ENCODE assay signal across 12 cellular contexts in genomic region chr6:109465772-109466171, GRCh38. TPM values are rescaled to one million over a fixed set of nuclear protein-coding genes. Genes with fewer than 3 reads are reported as not detected.
DNase-seq lines count a peak whose midpoint lies in the region; ATAC-seq and TF ChIP-seq lines count a peak whose summit lies in the region.
"Had no signal": no experiment of that assay in that cellular context is flagged by ENCODE, and none has a peak within 500 bp of the region (broad histone marks: within the 10 kb centered on the region; RNA-seq: fewer than 3 reads in every experiment).

No MANE protein-coding gene starts in this region.

- no peak overlapping the region for H3K4me3 ChIP-seq in CD8-positive, alpha-beta T cell (ENCODE audit: low read depth, low read length)
- H3K4me3 ChIP-seq in testis = no peak overlapping the region

- peaks cover 87% of the 10 kb centered on the region for H3K36me3 Mint-ChIP-seq in CD8-positive, alpha-beta T cell
- H3K36me3 Mint-ChIP-seq in central memory CD8-positive, alpha-beta T cell (ENCODE audit: insufficient read depth) = peaks cover 58% of the 10 kb centered on the region

- DNase-seq in CD8-positive, alpha-beta T cell = no peak
- peak; percentile 87 to 91 for DNase-seq in NCI-H187 (lab: John Stamatoyannopoulos, UW)
- DNase-seq in central memory CD8-positive, alpha-beta T cell (ENCODE audit: low spot score in 2 of 2) = no peak
- peak; percentile 42 for DNase-seq in middle frontal gyrus (ENCODE audit: extremely low spot score, low spot score)
- DNase-seq in testis = no peak
- no peak for DNase-seq in NCI-H2081 treated with DMSO at 0.1 percent for 48 hours (lab: John Stamatoyannopoulos, UW)
- DNase-seq in DMS 273 treated with DMSO at 0.1 percent for 48 hours (lab: John Stamatoyannopoulos, UW) = no peak
- DNase-seq in omental fat pad (ENCODE audit: low spot score) = no peak
- DNase-seq: activated B cell treated with CpG ODN at 0.5 μM for 24 hours, Caco-2, Karpas-422 had no signal

- peaks cover 53% of the 10 kb centered on the region for H3K4me1 Mint-ChIP-seq in CD8-positive, alpha-beta T cell (ENCODE audit: low read depth)
- H3K4me1 Mint-ChIP-seq in central memory CD8-positive, alpha-beta T cell = peaks cover 44% of the 10 kb centered on the region

- H3K4me1 ChIP-seq in CD8-positive, alpha-beta T cell (ENCODE audit: insufficient read depth, low read length) = peaks cover 8% of the 10 kb centered on the region
- H3K4me1 ChIP-seq in testis = no peaks in the 10 kb centered on the region
- H3K4me1 ChIP-seq: Caco-2 had no signal

- peak overlapping the region; percentile 61 for H3K27ac Mint-ChIP-seq in CD8-positive, alpha-beta T cell
- H3K27ac Mint-ChIP-seq in central memory CD8-positive, alpha-beta T cell (ENCODE audit: low read depth) = peak overlapping the region; percentile 7

- H3K27ac ChIP-seq in CD8-positive, alpha-beta T cell (ENCODE audit: low read depth, low read length) = no peak overlapping the region
- H3K27ac ChIP-seq in testis = no peak overlapping the region
- H3K27ac ChIP-seq: epithelial cell of prostate had no signal

- POLR2A ChIA-PET in CD8-positive, alpha-beta T cell (lab: Charles Lee) = interaction anchor here (1.2 to 3.8 kb wide), 2 partner anchors 10 to 15 kb away, joined by 3 to 20 read pairs; partner anchors contain the start of genes MICAL1 and ZBTB24

- no peaks in the 10 kb centered on the region for H3K27me3 ChIP-seq in CD8-positive, alpha-beta T cell (ENCODE audit: insufficient read depth, low read length)
- no peaks in the 10 kb centered on the region for H3K27me3 ChIP-seq in testis

- no peak overlapping the region for H3K4me3 Mint-ChIP-seq in CD8-positive, alpha-beta T cell
- H3K4me3 Mint-ChIP-seq in central memory CD8-positive, alpha-beta T cell = no peak overlapping the region
- H3K4me3 Mint-ChIP-seq: activated B cell treated with CpG ODN at 0.5 μM for 24 hours had no signal

- WGBS in testis, 2 donors = 81 to 92% methylated on average over 4 to 7 of the region's 7 CpGs

- peaks cover 41% of the 10 kb centered on the region for H3K36me3 ChIP-seq in CD8-positive, alpha-beta T cell (ENCODE audit: insufficient read depth, low read length)
- no peaks in the 10 kb centered on the region for H3K36me3 ChIP-seq in testis (ENCODE audit: low read depth, missing control alignments)

- no peaks in the 10 kb centered on the region for H3K27me3 Mint-ChIP-seq in CD8-positive, alpha-beta T cell (ENCODE audit: low read depth)
- H3K27me3 Mint-ChIP-seq in central memory CD8-positive, alpha-beta T cell = no peaks in the 10 kb centered on the region
- H3K27me3 Mint-ChIP-seq: activated B cell treated with CpG ODN at 0.5 μM for 24 hours had no signal

- intact Hi-C loops in CD8-positive, alpha-beta T cell (cut with DNase I, micrococcal nuclease) = no loop called here
- intact Hi-C loops in testis (cut with DNase I; ENCODE audit: low total_unique reads) = no loop called here

- no peak for ATAC-seq in CD8-positive, alpha-beta T cell
- no peak for ATAC-seq in central memory CD8-positive, alpha-beta T cell (replicated peaks; ENCODE audit: extremely low read depth, poor library complexity, severe bottlenecking)
- no peak for ATAC-seq in omental fat pad (ENCODE audit: low FRiP score)

- TF ChIP-seq POLR2A in testis (IDR thresholded peaks at IDR 0.05) = no peak

- no peak for TF ChIP-seq CTCF in CD8-positive, alpha-beta T cell (IDR thresholded peaks at IDR 0.05)
- TF ChIP-seq CTCF in testis (IDR thresholded peaks at IDR 0.05) (no peak), omental fat pad (IDR thresholded peaks at IDR 0.05) (no peak)

- no peaks in the 10 kb centered on the region for H3K9me3 ChIP-seq in CD8-positive, alpha-beta T cell (ENCODE audit: low read length)
- H3K9me3 ChIP-seq in testis = no peaks in the 10 kb centered on the region
- H3K9me3 ChIP-seq: Caco-2 had no signal

- no peaks in the 10 kb centered on the region for H3K9me3 Mint-ChIP-seq in CD8-positive, alpha-beta T cell
- no peaks in the 10 kb centered on the region for H3K9me3 Mint-ChIP-seq in central memory CD8-positive, alpha-beta T cell
- H3K9me3 Mint-ChIP-seq: activated B cell treated with CpG ODN at 0.5 μM for 24 hours had no signal

- CTCF ChIA-PET in CD8-positive, alpha-beta T cell (lab: Charles Lee) = interaction anchor here (1.1 to 1.4 kb wide), 3 partner anchors 15 to 83 kb away, joined by 3 to 5 read pairs (median 5); partner anchors contain the start of genes PPIL6 and SMPD2

RNA-seq across cellular contexts. Expression of gene MICAL1, which starts 10.2 kb away (rescaled TPM):
- 10 to 100 TPM; 68.0 to 76.4 TPM for total RNA-seq in CD8-positive, alpha-beta T cell
- total RNA-seq in testis (10 to 100 TPM; 50.3 to 61.9 TPM), omental fat pad (10 to 100 TPM; 14.0 to 48.7 (median 30.2) TPM)
- 34.6 TPM for polyA plus RNA-seq in testis (ENCODE audit: insufficient read depth, low read depth, low replicate concordance)

RNA-seq across cellular contexts. Expression of gene ZBTB24, which starts 17.2 kb away (rescaled TPM):
- total RNA-seq in CD8-positive, alpha-beta T cell = 10 to 100 TPM; 10.9 to 11.2 TPM
- total RNA-seq in testis = 10 to 100 TPM; 12.4 to 13.3 TPM
- polyA plus RNA-seq in testis (ENCODE audit: insufficient read depth, low read depth, low replicate concordance) = 8.1 TPM
- total RNA-seq in omental fat pad = 1 to 10 TPM; 4.7 to 9.8 (median 6.9) TPM

RNA-seq across cellular contexts. Expression of gene SMPD2, which starts 25.2 kb away (rescaled TPM):
- total RNA-seq in CD8-positive, alpha-beta T cell = 10 to 100 TPM; 22.8 to 23.9 TPM
- total RNA-seq in testis (10 to 100 TPM; 29.9 to 49.1 TPM), omental fat pad (10 to 100 TPM; 10.2 to 16.2 (median 10.7) TPM)
- polyA plus RNA-seq in testis (ENCODE audit: insufficient read depth, low read depth, low replicate concordance) = 94.3 TPM

RNA-seq across cellular contexts. Expression of gene PPIL6, which starts 25.3 kb away (rescaled TPM):
- 1 to 10 TPM; 1.3 to 1.4 TPM for total RNA-seq in CD8-positive, alpha-beta T cell
- total RNA-seq in testis = 10 to 100 TPM; 15.2 to 26.7 TPM
- 54.6 TPM for polyA plus RNA-seq in testis (ENCODE audit: insufficient read depth, low read depth, low replicate concordance)
- 1 to 10 TPM; 2.3 to 7.4 (median 4.1) TPM for total RNA-seq in omental fat pad
- total RNA-seq: Caco-2 had no signal

Comparison
In these comparisons a context has a peak if more than half of its experiments do, and no peak if none do; other contexts are left out.
1. DNase-seq: peak in NCI-H187 (2 of 2) and middle frontal gyrus (single experiment); none in CD8-positive, alpha-beta T cell (0 of 7), central memory CD8-positive, alpha-beta T cell (0 of 2), testis (single experiment), NCI-H2081 treated with DMSO at 0.1 percent for 48 hours (single experiment), DMS 273 treated with DMSO at 0.1 percent for 48 hours (single experiment) and omental fat pad (single experiment).